8 cellular contexts compared by ENCODE assay signal in the genomic region with DNA sequence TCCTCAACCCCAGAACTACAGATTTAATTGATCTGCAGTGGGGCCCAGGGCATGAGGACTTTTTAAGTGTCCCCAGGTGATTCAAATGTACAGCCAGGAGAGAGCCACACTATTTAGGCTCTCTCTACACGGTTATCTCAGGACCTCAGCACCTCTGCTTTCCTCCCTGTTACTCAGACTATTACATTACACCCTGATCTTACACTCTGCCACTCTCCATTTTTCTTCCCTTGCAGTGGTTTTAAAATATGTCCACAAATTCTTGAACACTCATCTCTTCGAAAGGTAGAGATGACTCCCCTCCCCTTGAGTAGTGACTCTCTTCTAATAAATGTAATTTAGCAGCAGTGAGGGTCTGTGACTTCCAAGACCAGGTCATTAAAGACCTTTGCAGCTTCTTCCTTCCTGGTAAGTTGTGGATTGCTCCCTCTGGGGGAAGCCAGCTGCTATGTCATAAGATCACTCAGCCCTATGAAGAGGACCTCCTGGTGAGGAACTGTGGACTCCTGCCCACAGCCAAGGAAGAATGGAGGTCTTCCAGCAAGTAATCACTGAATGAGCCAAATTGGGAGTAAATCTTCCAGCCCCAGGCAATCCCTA.
DNase-seq lines count a peak whose midpoint lies in the region; ATAC-seq, FAIRE-seq and TF ChIP-seq lines count a peak whose summit lies in the region.

No MANE protein-coding gene starts in this region.

- H3K27ac ChIP-seq in right atrium auricular region (no peak overlapping the region), thyroid gland (no peak overlapping the region)

- H3K27me3 ChIP-seq in right atrium auricular region (no peaks in the 10 kb centered on the region), thyroid gland (no peaks in the 10 kb centered on the region)

- 66 to 72% methylated on average over 2 of the region's 2 CpGs for WGBS in thyroid gland, 2 donors

- H3K4me1 ChIP-seq in right atrium auricular region (no peaks in the 10 kb centered on the region), thyroid gland (peaks cover 3 to 4% of the 10 kb centered on the region in 2 donors)

- DNase-seq in D721Med (ENCODE audit: insufficient read length, low spot score): no peak
- DNase-seq in activated CD4-positive, alpha-beta T cell treated with anti-CD3 and anti-CD28 coated beads for 48 hours: peak; percentile 19
- no peak for DNase-seq in right atrium auricular region (ENCODE audit: low spot score)
- DNase-seq in thyroid gland: peak; percentile 19 to 22
- no peak for DNase-seq in NCI-H2196 treated with DMSO at 0.1 percent for 48 hours (lab: John Stamatoyannopoulos, UW; ENCODE audit: unreplicated experiment)
- DNase-seq in urothelium cell line (ENCODE audit: low spot score): no peak

- peak; percentile 25 for TF ChIP-seq CTCF in D721Med (IDR thresholded peaks at IDR 0.05; ENCODE audit: insufficient read depth, missing control alignments)
- TF ChIP-seq CTCF in right atrium auricular region (IDR thresholded peaks at IDR 0.05): peak; percentile 15 to 62
- TF ChIP-seq CTCF in thyroid gland (IDR thresholded peaks at IDR 0.05): peak in 5 of 6 experiments; percentile 18 to 53 (median 44)

- intact Hi-C loops in thyroid gland (cut with DNase I): no loop called here

- FAIRE-seq in D721Med (lab: Jason Lieb, UNC) (no peak), urothelium cell line (lab: Jason Lieb, UNC) (no peak)

- H3K9me3 ChIP-seq in right atrium auricular region (no peaks in the 10 kb centered on the region), thyroid gland (no peaks in the 10 kb centered on the region)

- ATAC-seq in GM19328 (IDR thresholded peaks at IDR 0.05; ENCODE audit: unreplicated experiment) (peak; percentile 62), HG03521 (IDR thresholded peaks at IDR 0.05; ENCODE audit: unreplicated experiment) (peak; percentile 66)

- TF ChIP-seq POLR2A in thyroid gland (IDR thresholded peaks at IDR 0.05): no peak

- H3K4me3 ChIP-seq in right atrium auricular region (no peak overlapping the region), thyroid gland (replicated peaks in 1 of 3) (no peak overlapping the region)

- no peaks in the 10 kb centered on the region for H3K36me3 ChIP-seq in right atrium auricular region
- no peaks in the 10 kb centered on the region for H3K36me3 ChIP-seq in thyroid gland

Comparison
In these comparisons a context has a peak if more than half of its experiments do, and no peak if none do; other contexts are left out.
1. DNase-seq: peak in activated CD4-positive, alpha-beta T cell treated with anti-CD3 and anti-CD28 coated beads for 48 hours (single experiment) and thyroid gland (2 of 2); none in D721Med (single experiment), right atrium auricular region (single experiment), NCI-H2196 treated with DMSO at 0.1 percent for 48 hours (single experiment) and urothelium cell line (single experiment).
2. Peak in every context shown above with its lines, with median percentiles within 50 percentile points of each other: CTCF ChIP-seq.